2 cellular contexts compared by ENCODE assay signal in genomic region chr1:22570140-22570909, GRCh38.
TF ChIP-seq lines count a peak whose summit lies in the region.

No MANE protein-coding gene starts in this region.

TF ChIP-seq in HEK293, 187 proteins besides CTCF, POLR2A, EP300 and RAD21:
- TF ChIP-seq ZBTB44 (tag by site-specific recombination; IDR thresholded peaks at IDR 0.05) (no peak), ZNF223 (tag by site-specific recombination; IDR thresholded peaks at IDR 0.05) (no peak), BCL11B (tag by site-specific recombination; IDR thresholded peaks at IDR 0.05; ENCODE audit: low read depth) (no peak), ZNF24 (tag by site-specific recombination; IDR thresholded peaks at IDR 0.05) (no peak), ZNF558 (tag by site-specific recombination; IDR thresholded peaks at IDR 0.05) (no peak), ZSCAN4 (tag by site-specific recombination; IDR thresholded peaks at IDR 0.05) (0 out of 2 replicates have a peak, but pooled peaks have one; percentile 13)
TF ChIP-seq in HEK293: peak in this region for 1.

TF ChIP-seq in GM12878, 131 proteins besides CTCF, POLR2A, EP300 and RAD21 (continued from another document):
- TF ChIP-seq PBX3 (IDR thresholded peaks at IDR 0.05; ENCODE audit: insufficient replicate concordance, low read depth, low read length) = peak; percentile 13
